In the genomic region with DNA sequence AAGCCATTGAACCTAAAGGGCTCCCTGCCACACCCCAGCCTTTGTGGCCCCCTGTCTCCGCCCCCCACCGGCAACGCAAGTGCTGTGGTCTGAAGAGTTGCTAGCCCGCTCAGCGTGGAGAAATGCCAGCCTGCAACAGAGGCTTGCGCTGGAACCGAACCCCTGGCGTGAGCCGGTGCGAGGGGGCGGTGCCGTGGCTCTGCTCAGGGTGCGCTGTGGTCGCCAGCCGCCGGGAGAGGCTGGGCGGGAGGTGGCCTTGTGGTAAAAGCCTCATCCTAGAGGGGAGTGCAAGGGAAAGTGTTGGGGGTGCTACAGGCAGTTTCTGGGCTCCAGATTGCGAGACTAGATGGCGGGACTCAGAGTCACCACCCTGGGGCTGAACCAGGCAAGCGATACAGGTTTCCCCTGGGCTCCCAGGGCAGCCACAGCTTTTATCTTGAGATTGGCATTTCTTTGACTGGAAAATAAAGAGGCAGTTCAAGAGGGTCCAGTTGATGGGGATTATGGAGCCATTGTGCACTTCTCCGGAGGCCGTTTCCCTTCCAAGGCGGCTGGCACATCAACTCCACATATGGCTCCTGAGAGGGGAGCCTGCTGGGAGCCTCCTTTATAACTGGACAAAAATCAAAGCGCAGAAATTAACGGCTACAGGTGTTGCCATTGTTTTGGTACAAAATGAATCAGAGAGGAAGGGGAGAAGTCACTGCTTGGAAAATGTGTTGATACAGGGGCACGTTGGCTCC, we compare ENCODE assay signal across 8 cellular contexts. TPM values are rescaled to one million over a fixed set of nuclear protein-coding genes. Genes with fewer than 3 reads are reported as not detected.
DNase-seq lines count a peak whose midpoint lies in the region; ATAC-seq and TF ChIP-seq lines count a peak whose summit lies in the region.

No MANE protein-coding gene starts in this region.

- peaks cover 15 to 23% of the 10 kb centered on the region in 2 donors for H3K36me3 Mint-ChIP-seq in CD14-positive monocyte
- no peaks in the 10 kb centered on the region for H3K36me3 Mint-ChIP-seq in activated CD8-positive, alpha-beta T cell treated with anti-CD3 and anti-CD28 coated beads for 36 hours (ENCODE audit: low read depth)

- no peak for TF ChIP-seq CTCF in CD14-positive monocyte (IDR thresholded peaks at IDR 0.05)
- TF ChIP-seq CTCF in activated CD8-positive, alpha-beta T cell treated with anti-CD3 and anti-CD28 coated beads for 36 hours (IDR thresholded peaks at IDR 0.05) = no peak
- no peak for TF ChIP-seq CTCF in prostate gland (IDR thresholded peaks at IDR 0.05)

- 21% methylated on average over 26 of the region's 26 CpGs for WGBS in prostate gland

- H3K4me3 ChIP-seq in prostate gland = peak overlapping the region; percentile 44 to 46

- CTCF ChIA-PET in activated CD8-positive, alpha-beta T cell treated with anti-CD3 and anti-CD28 coated beads for 36 hours (lab: Charles Lee) = interaction anchor here (1.5 to 2.7 kb wide), 6 partner anchors 11 to 119 kb away, joined by 3 to 19 read pairs (median 6); no protein-coding TSS in a partner anchor

- DNase-seq in CD14-positive monocyte (ENCODE audit: low spot score) (no peak), HuH-7.5 (ENCODE audit: low spot score) (peak; percentile 72), foreskin melanocyte (peak; percentile 53), prostate gland (ENCODE audit: low spot score) (no peak), COLO829 (ENCODE audit: low spot score) (no peak), germinal center (ENCODE audit: low spot score) (no peak)
- DNase-seq in activated CD8-positive, alpha-beta T cell treated with anti-CD3 and anti-CD28 coated beads for 36 hours = peak; percentile 68

- no peaks in the 10 kb centered on the region for H3K9me3 ChIP-seq in prostate gland

- TF ChIP-seq POLR2A in prostate gland (IDR thresholded peaks at IDR 0.05) = no peak

- intact Hi-C loops in CD14-positive monocyte (cut with micrococcal nuclease) = loop anchor here in 1 of 2 donors (10.0 kb wide), 1 partner anchor 114 kb away; no protein-coding TSS in a partner anchor
- intact Hi-C loops in activated CD8-positive, alpha-beta T cell treated with anti-CD3 and anti-CD28 coated beads for 36 hours (cut with micrococcal nuclease) = no loop called here
- intact Hi-C loops in prostate gland (cut with DNase I) = loop anchor here (5.0 kb wide), 1 partner anchor 277 kb away; no protein-coding TSS in a partner anchor

- H3K27ac Mint-ChIP-seq in CD14-positive monocyte = peak overlapping the region; percentile 65 to 93 (median 78)
- peak overlapping the region; percentile 40 for H3K27ac Mint-ChIP-seq in activated CD8-positive, alpha-beta T cell treated with anti-CD3 and anti-CD28 coated beads for 36 hours

- POLR2A ChIA-PET in activated CD8-positive, alpha-beta T cell treated with anti-CD3 and anti-CD28 coated beads for 36 hours (lab: Charles Lee) = interaction anchor here (1.3 to 4.1 kb wide), 3 partner anchors 8 to 57 kb away, joined by 3 to 17 read pairs (median 3); no protein-coding TSS in a partner anchor

- ATAC-seq in activated CD8-positive, alpha-beta T cell treated with anti-CD3 and anti-CD28 coated beads for 36 hours = peak; percentile 5
- ATAC-seq in GM18867 (IDR thresholded peaks at IDR 0.05; ENCODE audit: unreplicated experiment) = no peak

- peaks cover 3 to 11% (median 6%) of the 10 kb centered on the region in 3 donors for H3K27me3 Mint-ChIP-seq in CD14-positive monocyte (ENCODE audit: low read depth in 3 of 3)
- peaks cover 24% of the 10 kb centered on the region for H3K27me3 Mint-ChIP-seq in activated CD8-positive, alpha-beta T cell treated with anti-CD3 and anti-CD28 coated beads for 36 hours

- H3K4me1 ChIP-seq in prostate gland (replicated peaks) = peaks cover 3% of the 10 kb centered on the region

- no peak overlapping the region for H3K27ac ChIP-seq in prostate gland

- H3K4me1 Mint-ChIP-seq in CD14-positive monocyte = peaks cover 52% of the 10 kb centered on the region
- peaks cover 24% of the 10 kb centered on the region for H3K4me1 Mint-ChIP-seq in activated CD8-positive, alpha-beta T cell treated with anti-CD3 and anti-CD28 coated beads for 36 hours (ENCODE audit: low read depth)

- H3K36me3 ChIP-seq in prostate gland = no peaks in the 10 kb centered on the region

- H3K27me3 ChIP-seq in prostate gland (replicated peaks; ENCODE audit: insufficient read depth) = peaks cover 9% of the 10 kb centered on the region

- H3K4me3 Mint-ChIP-seq in CD14-positive monocyte = peak overlapping the region; percentile 99
- H3K4me3 Mint-ChIP-seq in activated CD8-positive, alpha-beta T cell treated with anti-CD3 and anti-CD28 coated beads for 36 hours = peak overlapping the region; percentile 87

- H3K9me3 Mint-ChIP-seq in CD14-positive monocyte = peaks cover 0 to 2% (median 0%) of the 10 kb centered on the region in 7 donors
- H3K9me3 Mint-ChIP-seq in activated CD8-positive, alpha-beta T cell treated with anti-CD3 and anti-CD28 coated beads for 36 hours = no peaks in the 10 kb centered on the region

RNA-seq across cellular contexts. Expression of a gene that starts 2.3 kb away (rescaled TPM):
- 10 to 100 TPM; 14.3 to 15.4 TPM for polyA plus RNA-seq in CD14-positive monocyte
- 1 to 10 TPM; 8.8 to 9.5 TPM for total RNA-seq in activated CD8-positive, alpha-beta T cell treated with anti-CD3 and anti-CD28 coated beads for 36 hours
- total RNA-seq in prostate gland = 100 to 1,000 TPM in 1 of 2 donors, 1 to 10 TPM in 1; 2.7 to 118 TPM

Comparison
In these comparisons a context has a peak if more than half of its experiments do, and no peak if none do; other contexts are left out.
1. DNase-seq: peak in HuH-7.5 (single experiment), activated CD8-positive, alpha-beta T cell treated with anti-CD3 and anti-CD28 coated beads for 36 hours (single experiment) and foreskin melanocyte (single experiment); none in CD14-positive monocyte (single experiment), prostate gland (single experiment), COLO829 (single experiment) and germinal center (single experiment).